Comparison of ENCODE assay signal across 1 cellular context in genomic region chr4:20700007-20700761, GRCh38.
A peak's percentile ranks its signal among the peaks of the same experiment; 100 is the strongest.
TF ChIP-seq lines count a peak whose summit lies in the region.

Gene PACRGL, plus strand, starts transcription at chr4:20700458. Its CDS starts 4,024 bp downstream, at chr4:20704482.

TF ChIP-seq in GM12878, 131 proteins besides CTCF, POLR2A, EP300 and RAD21 (continued from another document):
- TF ChIP-seq, protein P1, sequence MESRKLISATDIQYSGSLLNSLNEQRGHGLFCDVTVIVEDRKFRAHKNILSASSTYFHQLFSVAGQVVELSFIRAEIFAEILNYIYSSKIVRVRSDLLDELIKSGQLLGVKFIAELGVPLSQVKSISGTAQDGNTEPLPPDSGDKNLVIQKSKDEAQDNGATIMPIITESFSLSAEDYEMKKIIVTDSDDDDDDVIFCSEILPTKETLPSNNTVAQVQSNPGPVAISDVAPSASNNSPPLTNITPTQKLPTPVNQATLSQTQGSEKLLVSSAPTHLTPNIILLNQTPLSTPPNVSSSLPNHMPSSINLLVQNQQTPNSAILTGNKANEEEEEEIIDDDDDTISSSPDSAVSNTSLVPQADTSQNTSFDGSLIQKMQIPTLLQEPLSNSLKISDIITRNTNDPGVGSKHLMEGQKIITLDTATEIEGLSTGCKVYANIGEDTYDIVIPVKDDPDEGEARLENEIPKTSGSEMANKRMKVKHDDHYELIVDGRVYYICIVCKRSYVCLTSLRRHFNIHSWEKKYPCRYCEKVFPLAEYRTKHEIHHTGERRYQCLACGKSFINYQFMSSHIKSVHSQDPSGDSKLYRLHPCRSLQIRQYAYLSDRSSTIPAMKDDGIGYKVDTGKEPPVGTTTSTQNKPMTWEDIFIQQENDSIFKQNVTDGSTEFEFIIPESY (IDR thresholded peaks at IDR 0.05), result no peak
- TF ChIP-seq ETV6 (conservative IDR thresholded peaks at IDR 0.05 in 1 of 2, IDR thresholded peaks at IDR 0.05 in 1 of 2; ENCODE audit: borderline replicate concordance in 1 of 2, low read depth in 1 of 2) (no peak), PAX5 (IDR thresholded peaks at IDR 0.05; ENCODE audit: borderline replicate concordance, low read depth, low read length) (peak; percentile 64; the same call in 1 of the 2 replicates), BCL3 (IDR thresholded peaks at IDR 0.05; ENCODE audit: borderline replicate concordance, insufficient read depth, low read depth, low read length, poor library complexity, severe bottlenecking) (no peak), E2F8 (IDR thresholded peaks at IDR 0.05; ENCODE audit: low read depth, partially characterized antibody) (no peak), ZBED1 (IDR thresholded peaks at IDR 0.05; ENCODE audit: borderline replicate concordance) (no peak), MAX (IDR thresholded peaks at IDR 0.05; ENCODE audit: low read depth, low read length) (peak; percentile 96), IKZF2 (IDR thresholded peaks at IDR 0.05) (no peak), RFX5 (IDR thresholded peaks at IDR 0.05; ENCODE audit: low read depth, low read length) (peak; percentile 57; the same call in 1 of the 2 replicates), POLR2AphosphoS2 (IDR thresholded peaks at IDR 0.05; ENCODE audit: low read depth, low read length) (peak; percentile 41; the same call in 1 of the 2 replicates), EGR1 (IDR thresholded peaks at IDR 0.05; ENCODE audit: borderline replicate concordance in 1 of 2, low read depth in 2 of 2, low read length in 2 of 2) (peak; percentile 42 to 56; a peak in 2 of 3 replicates), RELA (IDR thresholded peaks at IDR 0.05; ENCODE audit: borderline replicate concordance, partially characterized antibody) (peak; percentile 39), CBX3 (IDR thresholded peaks at IDR 0.05; ENCODE audit: borderline replicate concordance, low read depth) (no peak), CREB1 (IDR thresholded peaks at IDR 0.05; ENCODE audit: low read depth) (peak; percentile 95), RAD51 (IDR thresholded peaks at IDR 0.05) (peak; percentile 88), BMI1 (IDR thresholded peaks at IDR 0.05; ENCODE audit: borderline replicate concordance) (peak; percentile 95), HSF1 (IDR thresholded peaks at IDR 0.05; ENCODE audit: low read depth, low read length) (no peak), ZNF622 (IDR thresholded peaks at IDR 0.05) (no peak), TAF1 (IDR thresholded peaks at IDR 0.05; ENCODE audit: borderline replicate concordance, low read depth, low read length) (peak; percentile 66; the same call in 1 of the 2 replicates), SIN3A (IDR thresholded peaks at IDR 0.05; ENCODE audit: low read depth, low read length) (no peak; the same call in none of the 2 replicates), HDGF (IDR thresholded peaks at IDR 0.05) (no peak), NRF1 (conservative IDR thresholded peaks at IDR 0.05; ENCODE audit: low read depth, low read length) (no peak), ATF3 (IDR thresholded peaks at IDR 0.05; ENCODE audit: borderline replicate concordance, extremely low read depth, low read depth, low read length) (peak; percentile 47; the same call in 1 of the 2 replicates), FOXM1 (IDR thresholded peaks at IDR 0.05; ENCODE audit: low read depth, low read length) (no peak), SUPT20H (IDR thresholded peaks at IDR 0.05; ENCODE audit: borderline replicate concordance, control insufficient read depth, low read depth, low read length) (no peak), ZBTB40 (IDR thresholded peaks at IDR 0.05; ENCODE audit: borderline replicate concordance) (no peak; the same call in 1 of the 2 replicates), ZZZ3 (IDR thresholded peaks at IDR 0.05; ENCODE audit: control insufficient read depth, insufficient read length, low read depth) (no peak), PML (IDR thresholded peaks at IDR 0.05; ENCODE audit: low read length) (peak; percentile 56; the same call in 1 of the 2 replicates), NBN (IDR thresholded peaks at IDR 0.05) (peak; percentile 74), KLF5 (IDR thresholded peaks at IDR 0.05; ENCODE audit: partially characterized antibody) (peak; percentile 42), ZNF384 (IDR thresholded peaks at IDR 0.05; ENCODE audit: borderline replicate concordance, low read depth, low read length) (no peak), ZNF24 (IDR thresholded peaks at IDR 0.05) (no peak), ZNF274 (IDR thresholded peaks at IDR 0.05; ENCODE audit: insufficient read depth, insufficient read length) (no peak), HDAC6 (IDR thresholded peaks at IDR 0.05; ENCODE audit: unreplicated experiment) (no peak), RBBP5 (conservative IDR thresholded peaks at IDR 0.05) (no peak), NFYA (IDR thresholded peaks at IDR 0.05; ENCODE audit: borderline replicate concordance, low read depth, low read length) (no peak), CBX5 (IDR thresholded peaks at IDR 0.05; ENCODE audit: low read depth) (no peak), CREM (IDR thresholded peaks at IDR 0.05; ENCODE audit: low read depth) (peak; percentile 97)
- TF ChIP-seq, protein P2, sequence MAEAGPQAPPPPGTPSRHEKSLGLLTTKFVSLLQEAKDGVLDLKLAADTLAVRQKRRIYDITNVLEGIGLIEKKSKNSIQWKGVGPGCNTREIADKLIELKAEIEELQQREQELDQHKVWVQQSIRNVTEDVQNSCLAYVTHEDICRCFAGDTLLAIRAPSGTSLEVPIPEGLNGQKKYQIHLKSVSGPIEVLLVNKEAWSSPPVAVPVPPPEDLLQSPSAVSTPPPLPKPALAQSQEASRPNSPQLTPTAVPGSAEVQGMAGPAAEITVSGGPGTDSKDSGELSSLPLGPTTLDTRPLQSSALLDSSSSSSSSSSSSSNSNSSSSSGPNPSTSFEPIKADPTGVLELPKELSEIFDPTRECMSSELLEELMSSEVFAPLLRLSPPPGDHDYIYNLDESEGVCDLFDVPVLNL (IDR thresholded peaks at IDR 0.05; ENCODE audit: low read depth, low read length), result no peak
- TF ChIP-seq, protein P3, sequence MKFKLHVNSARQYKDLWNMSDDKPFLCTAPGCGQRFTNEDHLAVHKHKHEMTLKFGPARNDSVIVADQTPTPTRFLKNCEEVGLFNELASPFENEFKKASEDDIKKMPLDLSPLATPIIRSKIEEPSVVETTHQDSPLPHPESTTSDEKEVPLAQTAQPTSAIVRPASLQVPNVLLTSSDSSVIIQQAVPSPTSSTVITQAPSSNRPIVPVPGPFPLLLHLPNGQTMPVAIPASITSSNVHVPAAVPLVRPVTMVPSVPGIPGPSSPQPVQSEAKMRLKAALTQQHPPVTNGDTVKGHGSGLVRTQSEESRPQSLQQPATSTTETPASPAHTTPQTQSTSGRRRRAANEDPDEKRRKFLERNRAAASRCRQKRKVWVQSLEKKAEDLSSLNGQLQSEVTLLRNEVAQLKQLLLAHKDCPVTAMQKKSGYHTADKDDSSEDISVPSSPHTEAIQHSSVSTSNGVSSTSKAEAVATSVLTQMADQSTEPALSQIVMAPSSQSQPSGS (IDR thresholded peaks at IDR 0.05; ENCODE audit: low read length), result no peak
- TF ChIP-seq, protein P4, sequence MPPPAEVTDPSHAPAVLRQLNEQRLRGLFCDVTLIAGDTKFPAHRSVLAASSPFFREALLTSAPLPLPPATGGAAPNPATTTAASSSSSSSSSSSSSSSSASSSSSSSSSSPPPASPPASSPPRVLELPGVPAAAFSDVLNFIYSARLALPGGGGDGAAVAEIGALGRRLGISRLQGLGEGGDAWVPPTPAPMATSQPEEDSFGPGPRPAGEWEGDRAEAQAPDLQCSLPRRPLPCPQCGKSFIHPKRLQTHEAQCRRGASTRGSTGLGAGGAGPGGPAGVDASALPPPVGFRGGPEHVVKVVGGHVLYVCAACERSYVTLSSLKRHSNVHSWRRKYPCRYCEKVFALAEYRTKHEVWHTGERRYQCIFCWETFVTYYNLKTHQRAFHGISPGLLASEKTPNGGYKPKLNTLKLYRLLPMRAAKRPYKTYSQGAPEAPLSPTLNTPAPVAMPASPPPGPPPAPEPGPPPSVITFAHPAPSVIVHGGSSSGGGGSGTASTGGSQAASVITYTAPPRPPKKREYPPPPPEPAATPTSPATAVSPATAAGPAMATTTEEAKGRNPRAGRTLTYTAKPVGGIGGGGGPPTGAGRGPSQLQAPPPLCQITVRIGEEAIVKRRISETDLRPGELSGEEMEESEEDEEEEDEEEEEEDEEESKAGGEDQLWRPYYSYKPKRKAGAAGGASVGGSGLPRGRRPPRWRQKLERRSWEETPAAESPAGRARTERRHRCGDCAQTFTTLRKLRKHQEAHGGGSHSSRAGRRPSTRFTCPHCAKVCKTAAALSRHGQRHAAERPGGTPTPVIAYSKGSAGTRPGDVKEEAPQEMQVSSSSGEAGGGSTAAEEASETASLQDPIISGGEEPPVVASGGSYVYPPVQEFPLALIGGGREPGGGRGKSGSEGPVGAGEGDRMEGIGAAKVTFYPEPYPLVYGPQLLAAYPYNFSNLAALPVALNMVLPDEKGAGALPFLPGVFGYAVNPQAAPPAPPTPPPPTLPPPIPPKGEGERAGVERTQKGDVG (CRISPR knock-in tag; IDR thresholded peaks at IDR 0.05), result no peak
- TF ChIP-seq, protein P5, sequence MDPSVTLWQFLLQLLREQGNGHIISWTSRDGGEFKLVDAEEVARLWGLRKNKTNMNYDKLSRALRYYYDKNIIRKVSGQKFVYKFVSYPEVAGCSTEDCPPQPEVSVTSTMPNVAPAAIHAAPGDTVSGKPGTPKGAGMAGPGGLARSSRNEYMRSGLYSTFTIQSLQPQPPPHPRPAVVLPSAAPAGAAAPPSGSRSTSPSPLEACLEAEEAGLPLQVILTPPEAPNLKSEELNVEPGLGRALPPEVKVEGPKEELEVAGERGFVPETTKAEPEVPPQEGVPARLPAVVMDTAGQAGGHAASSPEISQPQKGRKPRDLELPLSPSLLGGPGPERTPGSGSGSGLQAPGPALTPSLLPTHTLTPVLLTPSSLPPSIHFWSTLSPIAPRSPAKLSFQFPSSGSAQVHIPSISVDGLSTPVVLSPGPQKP (IDR thresholded peaks at IDR 0.05; ENCODE audit: low read depth, low read length), result no peak
